In genomic region chr17:40485851-40486512, GRCh38 we compare ENCODE assay signal across 8 cellular contexts. TPM values are rescaled to one million over a fixed set of nuclear protein-coding genes. Genes with fewer than 3 reads are reported as not detected.
A peak's percentile ranks its signal among the peaks of the same experiment; 100 is the strongest.
DNase-seq lines count a peak whose midpoint lies in the region; ATAC-seq and TF ChIP-seq lines count a peak whose summit lies in the region.

No MANE protein-coding gene starts in this region.

- 0 out of 2 replicates have a peak overlapping the region, but pooled peaks have one; percentile 35 for H3K4me3 ChIP-seq in PC-9
- H3K4me3 ChIP-seq in brain microvascular endothelial cell (ENCODE audit: low read depth, low read length), result no peak overlapping the region
- H3K4me3 ChIP-seq in mucosa of descending colon, result no peak overlapping the region
- no peak overlapping the region for H3K4me3 ChIP-seq in GM23338

- H3K27ac ChIP-seq in PC-9 (peak overlapping the region; percentile 93), brain microvascular endothelial cell (peak overlapping the region; percentile 100), GM23338 (ENCODE audit: low read depth) (no peak overlapping the region)

- H3K27ac Mint-ChIP-seq in GM23338, result no peak overlapping the region

- TF ChIP-seq CTCF in PC-9 (conservative IDR thresholded peaks at IDR 0.05) (no peak), brain microvascular endothelial cell (IDR thresholded peaks at IDR 0.05; ENCODE audit: low read depth, low read length, missing control alignments) (no peak), mucosa of descending colon (IDR thresholded peaks at IDR 0.05) (no peak), GM23338 (conservative IDR thresholded peaks at IDR 0.05; ENCODE audit: low read depth in 2 of 2) (no peak)

- H3K27me3 ChIP-seq in PC-9 (ENCODE audit: insufficient read depth, low read depth) (no peaks in the 10 kb centered on the region), brain microvascular endothelial cell (replicated peaks) (no peaks in the 10 kb centered on the region), GM23338 (ENCODE audit: insufficient read depth) (no peaks in the 10 kb centered on the region)

- ATAC-seq in mucosa of descending colon (peak; percentile 28), GM23338 (no peak), GM19023 (IDR thresholded peaks at IDR 0.05; ENCODE audit: unreplicated experiment) (no peak), GM21786 (IDR thresholded peaks at IDR 0.05; ENCODE audit: unreplicated experiment) (no peak)

- intact Hi-C loops in PC-9 (cut with micrococcal nuclease; ENCODE audit: unreplicated experiment), result loop anchor here (1.0 to 2.0 kb wide), 4 partner anchors 13 to 47 kb away; no protein-coding TSS in a partner anchor
- intact Hi-C loops in mucosa of descending colon (cut with DNase I, micrococcal nuclease), result no loop called here

- DNase-seq in EH (ENCODE audit: low read depth) (peak; percentile 99), PC-9 (peak; percentile 83 to 96), brain microvascular endothelial cell (peak; percentile 99), mucosa of descending colon (no peak), GM23338 (ENCODE audit: low spot score) (no peak), NCI-H2171 (lab: John Stamatoyannopoulos, UW) (no peak)

- no peaks in the 10 kb centered on the region; the same call in 2 of the 3 replicates for H3K36me3 Mint-ChIP-seq in GM23338 (ENCODE audit: low read depth)

- no peak overlapping the region for H2AFZ ChIP-seq in PC-9
- no peak overlapping the region for H2AFZ ChIP-seq in GM23338

- in situ Hi-C loops in brain microvascular endothelial cell (cut with HindIII; ENCODE audit: low pct_ligation_motif_present, low sequenced_read_pairs), result no loop called here

- 0 out of 2 replicates have a peak, but pooled peaks cover 4% of the 10 kb centered on the region for H3K79me2 ChIP-seq in PC-9 (ENCODE audit: low read depth)
- H3K79me2 ChIP-seq in GM23338 (replicated peaks; ENCODE audit: insufficient read depth), result no peaks in the 10 kb centered on the region

- 0 out of 2 replicates have a peak, but pooled peaks cover 4% of the 10 kb centered on the region for H3K36me3 ChIP-seq in PC-9 (ENCODE audit: low read depth)
- no peaks in the 10 kb centered on the region for H3K36me3 ChIP-seq in brain microvascular endothelial cell (replicated peaks)
- no peaks in the 10 kb centered on the region for H3K36me3 ChIP-seq in mucosa of descending colon (ENCODE audit: low read depth)
- H3K36me3 ChIP-seq in GM23338 (ENCODE audit: insufficient read depth), result no peaks in the 10 kb centered on the region

- CTCF ChIA-PET in PC-9 (lab: Charles Lee), result interaction anchor here (0.6 to 0.9 kb wide), 2 partner anchors 36 to 46 kb away, joined by 3 to 5 read pairs; no protein-coding TSS in a partner anchor

- no peak overlapping the region for H3K4me3 Mint-ChIP-seq in GM23338

- H4K20me1 ChIP-seq in PC-9 (ENCODE audit: insufficient read depth) (no peaks in the 10 kb centered on the region), GM23338 (replicated peaks; ENCODE audit: insufficient read depth) (no peaks in the 10 kb centered on the region)

- H3K4me1 Mint-ChIP-seq in GM23338, result peaks cover 44% of the 10 kb centered on the region

- H3K4me2 ChIP-seq in PC-9 (peak overlapping the region; percentile 75), GM23338 (no peak overlapping the region)

- peaks cover 75% of the 10 kb centered on the region for H3F3A ChIP-seq in PC-9 (ENCODE audit: insufficient read depth, low read depth)
- 0 out of 2 replicates have a peak, but pooled peaks cover 4% of the 10 kb centered on the region for H3F3A ChIP-seq in GM23338 (replicated peaks; ENCODE audit: low read depth)

- POLR2A ChIA-PET in PC-9 (lab: Charles Lee; ENCODE audit: unreplicated experiment), result interaction anchor here (0.6 to 1.0 kb wide), 6 partner anchors 35 to 1214 kb away, joined by 3 to 12 read pairs (median 4); partner anchors contain the start of gene IGFBP4

- H3K27me3 Mint-ChIP-seq in GM23338 (ENCODE audit: insufficient read depth, low read depth, poor library complexity), result peaks cover 17% of the 10 kb centered on the region

- no TSS peak for BruUV-seq in PC-9 (replicated peaks; lab: Mats Ljungman, UMichigan)

- H3K9me2 ChIP-seq in PC-9 (ENCODE audit: insufficient read depth) (no peaks in the 10 kb centered on the region), GM23338 (ENCODE audit: insufficient read depth) (0 out of 2 replicates have a peak, but pooled peaks cover 3% of the 10 kb centered on the region)

- H3K4me1 ChIP-seq in PC-9 (replicated peaks; ENCODE audit: insufficient read depth), result peaks cover 86% of the 10 kb centered on the region
- H3K4me1 ChIP-seq in mucosa of descending colon (ENCODE audit: low read depth), result peaks cover 18% of the 10 kb centered on the region
- peaks cover 35% of the 10 kb centered on the region for H3K4me1 ChIP-seq in GM23338 (ENCODE audit: insufficient read depth)

- H3K9me3 ChIP-seq in PC-9 (ENCODE audit: insufficient read depth, low read depth), result no peaks in the 10 kb centered on the region
- no peaks in the 10 kb centered on the region for H3K9me3 ChIP-seq in mucosa of descending colon

- peaks cover under 1% of the 10 kb centered on the region; the same call in 1 of the 3 replicates for H3K9me3 Mint-ChIP-seq in GM23338

TF ChIP-seq in GM23338, 12 proteins besides CTCF, POLR2A, EP300 and RAD21:
- TF ChIP-seq ZNF331 (CRISPR knock-in tag; IDR thresholded peaks at IDR 0.05; ENCODE audit: low read depth) (no peak), CREB1 (CRISPR knock-in tag; IDR thresholded peaks at IDR 0.05; ENCODE audit: low read depth) (no peak)
TF ChIP-seq in GM23338: peak in this region for 0.

RNA-seq across cellular contexts. Expression of gene TNS4, which starts 15.4 kb away (rescaled TPM):
- total RNA-seq in PC-9 (2021), result 17.4 and 23.5 TPM in 2 replicates
- 10 to 100 TPM in 1 of 3 donors, 1 to 10 TPM in 2; 3.0 to 13.1 (median 3.3) TPM for total RNA-seq in mucosa of descending colon
- 0.08 and 4.9 TPM in 2 replicates for total RNA-seq in GM23338 (2014; rRNA removed; shearing (Covaris generic))
- polyA plus RNA-seq in GM23338 (2016; fragmentation: Nextera tagmentation; extraction: Ambion mirVana), result 0.31 and 0.64 TPM in 2 replicates

RNA-seq across cellular contexts. Expression of gene IGFBP4, which starts 42.7 kb away (rescaled TPM):
- 138 and 211 TPM in 2 replicates for total RNA-seq in PC-9 (2021)
- 100 to 1,000 TPM; 215 to 459 (median 244) TPM for total RNA-seq in mucosa of descending colon
- total RNA-seq in GM23338 (2014; rRNA removed; shearing (Covaris generic)), result 78.9 and 87.2 TPM in 2 replicates
- polyA plus RNA-seq in GM23338 (2016; fragmentation: Nextera tagmentation; extraction: Ambion mirVana), result 37.6 and 38.7 TPM in 2 replicates

Comparison
In these comparisons a context has a peak if more than half of its experiments do, and no peak if none do; other contexts are left out.
1. DNase-seq: peak in EH (single experiment), PC-9 (2 of 2) and brain microvascular endothelial cell (single experiment); none in mucosa of descending colon (0 of 3), GM23338 (single experiment) and NCI-H2171 (single experiment).